In genomic region chr9:114059047-114059803, GRCh38 we compare ENCODE assay signal across 2 cellular contexts.
TF ChIP-seq lines count a peak whose summit lies in the region.

No MANE protein-coding gene starts in this region.

TF ChIP-seq in SK-N-SH treated with all-trans-retinoic acid at 6 μM for 48 hours, 23 proteins besides CTCF, POLR2A, EP300 and RAD21 (continued from another document):
- TF ChIP-seq, protein P1, sequence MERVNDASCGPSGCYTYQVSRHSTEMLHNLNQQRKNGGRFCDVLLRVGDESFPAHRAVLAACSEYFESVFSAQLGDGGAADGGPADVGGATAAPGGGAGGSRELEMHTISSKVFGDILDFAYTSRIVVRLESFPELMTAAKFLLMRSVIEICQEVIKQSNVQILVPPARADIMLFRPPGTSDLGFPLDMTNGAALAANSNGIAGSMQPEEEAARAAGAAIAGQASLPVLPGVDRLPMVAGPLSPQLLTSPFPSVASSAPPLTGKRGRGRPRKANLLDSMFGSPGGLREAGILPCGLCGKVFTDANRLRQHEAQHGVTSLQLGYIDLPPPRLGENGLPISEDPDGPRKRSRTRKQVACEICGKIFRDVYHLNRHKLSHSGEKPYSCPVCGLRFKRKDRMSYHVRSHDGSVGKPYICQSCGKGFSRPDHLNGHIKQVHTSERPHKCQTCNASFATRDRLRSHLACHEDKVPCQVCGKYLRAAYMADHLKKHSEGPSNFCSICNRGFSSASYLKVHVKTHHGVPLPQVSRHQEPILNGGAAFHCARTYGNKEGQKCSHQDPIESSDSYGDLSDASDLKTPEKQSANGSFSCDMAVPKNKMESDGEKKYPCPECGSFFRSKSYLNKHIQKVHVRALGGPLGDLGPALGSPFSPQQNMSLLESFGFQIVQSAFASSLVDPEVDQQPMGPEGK (CRISPR knock-in tag; IDR thresholded peaks at IDR 0.05; ENCODE audit: borderline replicate concordance) = no peak
- no peak for TF ChIP-seq RARB (CRISPR knock-in tag; IDR thresholded peaks at IDR 0.05)
- TF ChIP-seq, protein P2, sequence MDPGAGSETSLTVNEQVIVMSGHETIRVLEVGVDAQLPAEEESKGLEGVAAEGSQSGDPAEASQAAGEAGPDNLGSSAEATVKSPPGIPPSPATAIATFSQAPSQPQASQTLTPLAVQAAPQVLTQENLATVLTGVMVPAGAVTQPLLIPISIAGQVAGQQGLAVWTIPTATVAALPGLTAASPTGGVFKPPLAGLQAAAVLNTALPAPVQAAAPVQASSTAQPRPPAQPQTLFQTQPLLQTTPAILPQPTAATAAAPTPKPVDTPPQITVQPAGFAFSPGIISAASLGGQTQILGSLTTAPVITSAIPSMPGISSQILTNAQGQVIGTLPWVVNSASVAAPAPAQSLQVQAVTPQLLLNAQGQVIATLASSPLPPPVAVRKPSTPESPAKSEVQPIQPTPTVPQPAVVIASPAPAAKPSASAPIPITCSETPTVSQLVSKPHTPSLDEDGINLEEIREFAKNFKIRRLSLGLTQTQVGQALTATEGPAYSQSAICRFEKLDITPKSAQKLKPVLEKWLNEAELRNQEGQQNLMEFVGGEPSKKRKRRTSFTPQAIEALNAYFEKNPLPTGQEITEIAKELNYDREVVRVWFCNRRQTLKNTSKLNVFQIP (CRISPR knock-in tag; IDR thresholded peaks at IDR 0.05; ENCODE audit: borderline replicate concordance, low read depth) = no peak
- no peak for TF ChIP-seq CSDC2 (CRISPR knock-in tag; IDR thresholded peaks at IDR 0.05)
- no peak for TF ChIP-seq SNAI2 (CRISPR knock-in tag; IDR thresholded peaks at IDR 0.05)
- TF ChIP-seq, protein P3, sequence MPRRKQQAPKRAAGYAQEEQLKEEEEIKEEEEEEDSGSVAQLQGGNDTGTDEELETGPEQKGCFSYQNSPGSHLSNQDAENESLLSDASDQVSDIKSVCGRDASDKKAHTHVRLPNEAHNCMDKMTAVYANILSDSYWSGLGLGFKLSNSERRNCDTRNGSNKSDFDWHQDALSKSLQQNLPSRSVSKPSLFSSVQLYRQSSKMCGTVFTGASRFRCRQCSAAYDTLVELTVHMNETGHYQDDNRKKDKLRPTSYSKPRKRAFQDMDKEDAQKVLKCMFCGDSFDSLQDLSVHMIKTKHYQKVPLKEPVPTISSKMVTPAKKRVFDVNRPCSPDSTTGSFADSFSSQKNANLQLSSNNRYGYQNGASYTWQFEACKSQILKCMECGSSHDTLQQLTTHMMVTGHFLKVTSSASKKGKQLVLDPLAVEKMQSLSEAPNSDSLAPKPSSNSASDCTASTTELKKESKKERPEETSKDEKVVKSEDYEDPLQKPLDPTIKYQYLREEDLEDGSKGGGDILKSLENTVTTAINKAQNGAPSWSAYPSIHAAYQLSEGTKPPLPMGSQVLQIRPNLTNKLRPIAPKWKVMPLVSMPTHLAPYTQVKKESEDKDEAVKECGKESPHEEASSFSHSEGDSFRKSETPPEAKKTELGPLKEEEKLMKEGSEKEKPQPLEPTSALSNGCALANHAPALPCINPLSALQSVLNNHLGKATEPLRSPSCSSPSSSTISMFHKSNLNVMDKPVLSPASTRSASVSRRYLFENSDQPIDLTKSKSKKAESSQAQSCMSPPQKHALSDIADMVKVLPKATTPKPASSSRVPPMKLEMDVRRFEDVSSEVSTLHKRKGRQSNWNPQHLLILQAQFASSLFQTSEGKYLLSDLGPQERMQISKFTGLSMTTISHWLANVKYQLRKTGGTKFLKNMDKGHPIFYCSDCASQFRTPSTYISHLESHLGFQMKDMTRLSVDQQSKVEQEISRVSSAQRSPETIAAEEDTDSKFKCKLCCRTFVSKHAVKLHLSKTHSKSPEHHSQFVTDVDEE (CRISPR knock-in tag; IDR thresholded peaks at IDR 0.05) = no peak
- no peak for TF ChIP-seq ZC3H10 (CRISPR knock-in tag; IDR thresholded peaks at IDR 0.05)
- no peak for TF ChIP-seq GLIS3 (CRISPR knock-in tag; IDR thresholded peaks at IDR 0.05)
- TF ChIP-seq TCF4 (CRISPR knock-in tag; IDR thresholded peaks at IDR 0.05; ENCODE audit: borderline replicate concordance) = no peak
TF ChIP-seq in SK-N-SH treated with all-trans-retinoic acid at 6 μM for 48 hours: peak in this region for 0.

TF ChIP-seq in SK-N-SH, 30 proteins besides CTCF, POLR2A, EP300 and RAD21 (continued from another document):
- TF ChIP-seq, protein P4, sequence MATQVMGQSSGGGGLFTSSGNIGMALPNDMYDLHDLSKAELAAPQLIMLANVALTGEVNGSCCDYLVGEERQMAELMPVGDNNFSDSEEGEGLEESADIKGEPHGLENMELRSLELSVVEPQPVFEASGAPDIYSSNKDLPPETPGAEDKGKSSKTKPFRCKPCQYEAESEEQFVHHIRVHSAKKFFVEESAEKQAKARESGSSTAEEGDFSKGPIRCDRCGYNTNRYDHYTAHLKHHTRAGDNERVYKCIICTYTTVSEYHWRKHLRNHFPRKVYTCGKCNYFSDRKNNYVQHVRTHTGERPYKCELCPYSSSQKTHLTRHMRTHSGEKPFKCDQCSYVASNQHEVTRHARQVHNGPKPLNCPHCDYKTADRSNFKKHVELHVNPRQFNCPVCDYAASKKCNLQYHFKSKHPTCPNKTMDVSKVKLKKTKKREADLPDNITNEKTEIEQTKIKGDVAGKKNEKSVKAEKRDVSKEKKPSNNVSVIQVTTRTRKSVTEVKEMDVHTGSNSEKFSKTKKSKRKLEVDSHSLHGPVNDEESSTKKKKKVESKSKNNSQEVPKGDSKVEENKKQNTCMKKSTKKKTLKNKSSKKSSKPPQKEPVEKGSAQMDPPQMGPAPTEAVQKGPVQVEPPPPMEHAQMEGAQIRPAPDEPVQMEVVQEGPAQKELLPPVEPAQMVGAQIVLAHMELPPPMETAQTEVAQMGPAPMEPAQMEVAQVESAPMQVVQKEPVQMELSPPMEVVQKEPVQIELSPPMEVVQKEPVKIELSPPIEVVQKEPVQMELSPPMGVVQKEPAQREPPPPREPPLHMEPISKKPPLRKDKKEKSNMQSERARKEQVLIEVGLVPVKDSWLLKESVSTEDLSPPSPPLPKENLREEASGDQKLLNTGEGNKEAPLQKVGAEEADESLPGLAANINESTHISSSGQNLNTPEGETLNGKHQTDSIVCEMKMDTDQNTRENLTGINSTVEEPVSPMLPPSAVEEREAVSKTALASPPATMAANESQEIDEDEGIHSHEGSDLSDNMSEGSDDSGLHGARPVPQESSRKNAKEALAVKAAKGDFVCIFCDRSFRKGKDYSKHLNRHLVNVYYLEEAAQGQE (IDR thresholded peaks at IDR 0.05; ENCODE audit: low read depth, low read length) = no peak
- TF ChIP-seq CHD2 (IDR thresholded peaks at IDR 0.05; ENCODE audit: low read length, partially characterized antibody) (no peak), PBX3 (IDR thresholded peaks at IDR 0.05) (no peak), RCOR1 (IDR thresholded peaks at IDR 0.05; ENCODE audit: low read length) (no peak), MXI1 (IDR thresholded peaks at IDR 0.05; ENCODE audit: low read depth, low read length) (no peak), FOSL2 (IDR thresholded peaks at IDR 0.05; ENCODE audit: borderline replicate concordance, low read depth) (no peak), NFIC (IDR thresholded peaks at IDR 0.05; ENCODE audit: borderline replicate concordance) (no peak), FOXJ3 (CRISPR knock-in tag; IDR thresholded peaks at IDR 0.05) (no peak), MEF2A (IDR thresholded peaks at IDR 0.05; ENCODE audit: borderline replicate concordance, low read depth) (no peak), GABPA (IDR thresholded peaks at IDR 0.05; ENCODE audit: low read depth) (no peak), TAF1 (IDR thresholded peaks at IDR 0.05; ENCODE audit: borderline replicate concordance, low read depth, low read length) (no peak), RXRA (IDR thresholded peaks at IDR 0.05; ENCODE audit: borderline replicate concordance, low read depth) (no peak)
- TF ChIP-seq, protein P5, sequence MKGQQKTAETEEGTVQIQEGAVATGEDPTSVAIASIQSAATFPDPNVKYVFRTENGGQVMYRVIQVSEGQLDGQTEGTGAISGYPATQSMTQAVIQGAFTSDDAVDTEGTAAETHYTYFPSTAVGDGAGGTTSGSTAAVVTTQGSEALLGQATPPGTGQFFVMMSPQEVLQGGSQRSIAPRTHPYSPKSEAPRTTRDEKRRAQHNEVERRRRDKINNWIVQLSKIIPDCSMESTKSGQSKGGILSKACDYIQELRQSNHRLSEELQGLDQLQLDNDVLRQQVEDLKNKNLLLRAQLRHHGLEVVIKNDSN (IDR thresholded peaks at IDR 0.05; ENCODE audit: borderline replicate concordance, low read depth) = no peak
TF ChIP-seq in SK-N-SH: peak in this region for 0.
